Comparison of ENCODE assay signal across 1 cellular context in the genomic region with DNA sequence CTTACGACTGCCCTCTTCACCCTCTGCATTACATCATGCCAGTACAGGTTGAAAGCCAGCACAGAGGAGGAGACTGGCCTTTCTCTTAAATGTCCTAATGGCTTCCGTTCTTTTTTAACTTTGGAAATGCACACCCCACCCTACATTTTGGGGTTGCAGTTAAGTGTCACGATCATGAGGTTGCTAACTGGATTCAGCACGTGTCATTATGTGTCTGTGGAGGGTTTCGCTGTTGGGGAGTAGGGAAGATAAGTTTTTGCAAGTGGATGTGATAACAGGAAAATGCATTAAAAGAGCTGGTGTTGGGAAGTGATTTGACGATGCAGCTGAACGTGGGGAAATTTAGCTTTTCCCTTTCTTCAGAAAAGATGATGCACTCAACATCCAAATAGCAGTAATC.
TF ChIP-seq lines count a peak whose summit lies in the region.

No MANE protein-coding gene starts in this region.

TF ChIP-seq in K562, 482 proteins besides CTCF, POLR2A, EP300 and RAD21 (continued from another document):
- TF ChIP-seq, protein P1, sequence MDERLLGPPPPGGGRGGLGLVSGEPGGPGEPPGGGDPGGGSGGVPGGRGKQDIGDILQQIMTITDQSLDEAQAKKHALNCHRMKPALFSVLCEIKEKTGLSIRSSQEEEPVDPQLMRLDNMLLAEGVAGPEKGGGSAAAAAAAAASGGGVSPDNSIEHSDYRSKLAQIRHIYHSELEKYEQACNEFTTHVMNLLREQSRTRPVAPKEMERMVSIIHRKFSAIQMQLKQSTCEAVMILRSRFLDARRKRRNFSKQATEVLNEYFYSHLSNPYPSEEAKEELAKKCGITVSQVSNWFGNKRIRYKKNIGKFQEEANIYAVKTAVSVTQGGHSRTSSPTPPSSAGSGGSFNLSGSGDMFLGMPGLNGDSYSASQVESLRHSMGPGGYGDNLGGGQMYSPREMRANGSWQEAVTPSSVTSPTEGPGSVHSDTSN (CRISPR knock-in tag; IDR thresholded peaks at IDR 0.05; ENCODE audit: low read depth): no peak
- TF ChIP-seq, protein P1 (tag; conservative IDR thresholded peaks at IDR 0.05; ENCODE audit: low read depth): no peak
- TF ChIP-seq KDM1A (IDR thresholded peaks at IDR 0.05): 0 out of 4 replicates have a peak, but pooled peaks of 1 of the 2 experiments have one; percentile 22
- peak in 1 of 3 experiments; percentile 1 for TF ChIP-seq YY1 (IDR thresholded peaks at IDR 0.05; ENCODE audit: borderline replicate concordance in 1 of 3, control insufficient read depth in 1 of 3, extremely low read depth in 1 of 3, insufficient read depth in 3 of 3, insufficient read length in 1 of 3, insufficient replicate concordance in 2 of 3, low read depth in 1 of 3, low read length in 2 of 3)
- TF ChIP-seq SUPT5H (IDR thresholded peaks at IDR 0.05): no peak
- TF ChIP-seq PPARD (CRISPR knock-in tag; IDR thresholded peaks at IDR 0.05): no peak
- no peak for TF ChIP-seq MAZ (CRISPR knock-in tag; conservative IDR thresholded peaks at IDR 0.05 in 1 of 2, IDR thresholded peaks at IDR 0.05 in 1 of 2)
- no peak for TF ChIP-seq CBX3 (IDR thresholded peaks at IDR 0.05; ENCODE audit: borderline replicate concordance in 1 of 2, low read length in 2 of 2)
- 0 out of 2 replicates have a peak, but pooled peaks have one; percentile 50 for TF ChIP-seq ELF4 (CRISPR knock-in tag; IDR thresholded peaks at IDR 0.05)
- no peak for TF ChIP-seq NFXL1 (CRISPR knock-in tag; IDR thresholded peaks at IDR 0.05)
- no peak for TF ChIP-seq ZNF23 (CRISPR knock-in tag; IDR thresholded peaks at IDR 0.05)
- TF ChIP-seq PTRF (tag; IDR thresholded peaks at IDR 0.05): no peak
- TF ChIP-seq, protein P2, sequence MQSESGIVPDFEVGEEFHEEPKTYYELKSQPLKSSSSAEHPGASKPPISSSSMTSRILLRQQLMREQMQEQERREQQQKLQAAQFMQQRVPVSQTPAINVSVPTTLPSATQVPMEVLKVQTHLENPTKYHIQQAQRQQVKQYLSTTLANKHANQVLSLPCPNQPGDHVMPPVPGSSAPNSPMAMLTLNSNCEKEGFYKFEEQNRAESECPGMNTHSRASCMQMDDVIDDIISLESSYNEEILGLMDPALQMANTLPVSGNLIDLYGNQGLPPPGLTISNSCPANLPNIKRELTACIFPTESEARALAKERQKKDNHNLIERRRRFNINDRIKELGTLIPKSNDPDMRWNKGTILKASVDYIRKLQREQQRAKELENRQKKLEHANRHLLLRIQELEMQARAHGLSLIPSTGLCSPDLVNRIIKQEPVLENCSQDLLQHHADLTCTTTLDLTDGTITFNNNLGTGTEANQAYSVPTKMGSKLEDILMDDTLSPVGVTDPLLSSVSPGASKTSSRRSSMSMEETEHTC (IDR thresholded peaks at IDR 0.05): no peak
- no peak for TF ChIP-seq NELFE (IDR thresholded peaks at IDR 0.05; ENCODE audit: insufficient read depth, insufficient read length)
- TF ChIP-seq NFRKB (IDR thresholded peaks at IDR 0.05; ENCODE audit: low read depth): no peak
- no peak for TF ChIP-seq ELF2 (CRISPR knock-in tag; IDR thresholded peaks at IDR 0.05)
- peak; percentile 42; the same call in 1 of the 2 replicates for TF ChIP-seq ATF7 (IDR thresholded peaks at IDR 0.05)
- TF ChIP-seq SMAD4 (CRISPR knock-in tag; conservative IDR thresholded peaks at IDR 0.05): 0 out of 2 replicates have a peak, but pooled peaks have one; percentile 33
- TF ChIP-seq ZNF586 (CRISPR knock-in tag; conservative IDR thresholded peaks at IDR 0.05): no peak
- TF ChIP-seq, protein P3, sequence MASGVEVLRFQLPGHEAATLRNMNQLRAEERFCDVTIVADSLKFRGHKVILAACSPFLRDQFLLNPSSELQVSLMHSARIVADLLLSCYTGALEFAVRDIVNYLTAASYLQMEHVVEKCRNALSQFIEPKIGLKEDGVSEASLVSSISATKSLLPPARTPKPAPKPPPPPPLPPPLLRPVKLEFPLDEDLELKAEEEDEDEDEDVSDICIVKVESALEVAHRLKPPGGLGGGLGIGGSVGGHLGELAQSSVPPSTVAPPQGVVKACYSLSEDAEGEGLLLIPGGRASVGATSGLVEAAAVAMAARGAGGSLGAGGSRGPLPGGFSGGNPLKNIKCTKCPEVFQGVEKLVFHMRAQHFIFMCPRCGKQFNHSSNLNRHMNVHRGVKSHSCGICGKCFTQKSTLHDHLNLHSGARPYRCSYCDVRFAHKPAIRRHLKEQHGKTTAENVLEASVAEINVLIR (CRISPR knock-in tag; IDR thresholded peaks at IDR 0.05): no peak
- no peak for TF ChIP-seq SMAD2 (IDR thresholded peaks at IDR 0.05; ENCODE audit: low read depth, low read length)
- no peak for TF ChIP-seq SOX6 (IDR thresholded peaks at IDR 0.05)
- no peak for TF ChIP-seq ATF1 (CRISPR knock-in tag; IDR thresholded peaks at IDR 0.05)
- no peak for TF ChIP-seq ATF1 (tag; IDR thresholded peaks at IDR 0.05)
- TF ChIP-seq HNRNPUL1 (IDR thresholded peaks at IDR 0.05; ENCODE audit: low read length): no peak
- TF ChIP-seq ETV6 (IDR thresholded peaks at IDR 0.05; ENCODE audit: borderline replicate concordance in 1 of 2, low read depth in 2 of 2, low read length in 1 of 2): no peak
- no peak for TF ChIP-seq ETV6 (CRISPR knock-in tag; IDR thresholded peaks at IDR 0.05; ENCODE audit: borderline replicate concordance)
- no peak for TF ChIP-seq RBM39 (optimal IDR thresholded peaks at IDR 0.05; ENCODE audit: low read depth, low read length)
- no peak for TF ChIP-seq ZNF668 (CRISPR knock-in tag; IDR thresholded peaks at IDR 0.05)
- TF ChIP-seq THRAP3 (IDR thresholded peaks at IDR 0.05; ENCODE audit: borderline replicate concordance): no peak
- peak in 1 of 2 experiments; percentile 27; a peak in 1 of 4 replicates for TF ChIP-seq FOXK2 (conservative IDR thresholded peaks at IDR 0.05 in 1 of 2, IDR thresholded peaks at IDR 0.05 in 1 of 2; ENCODE audit: low read depth in 2 of 2)
- TF ChIP-seq ZNF143 (CRISPR knock-in tag; IDR thresholded peaks at IDR 0.05): no peak
- TF ChIP-seq, protein P4, sequence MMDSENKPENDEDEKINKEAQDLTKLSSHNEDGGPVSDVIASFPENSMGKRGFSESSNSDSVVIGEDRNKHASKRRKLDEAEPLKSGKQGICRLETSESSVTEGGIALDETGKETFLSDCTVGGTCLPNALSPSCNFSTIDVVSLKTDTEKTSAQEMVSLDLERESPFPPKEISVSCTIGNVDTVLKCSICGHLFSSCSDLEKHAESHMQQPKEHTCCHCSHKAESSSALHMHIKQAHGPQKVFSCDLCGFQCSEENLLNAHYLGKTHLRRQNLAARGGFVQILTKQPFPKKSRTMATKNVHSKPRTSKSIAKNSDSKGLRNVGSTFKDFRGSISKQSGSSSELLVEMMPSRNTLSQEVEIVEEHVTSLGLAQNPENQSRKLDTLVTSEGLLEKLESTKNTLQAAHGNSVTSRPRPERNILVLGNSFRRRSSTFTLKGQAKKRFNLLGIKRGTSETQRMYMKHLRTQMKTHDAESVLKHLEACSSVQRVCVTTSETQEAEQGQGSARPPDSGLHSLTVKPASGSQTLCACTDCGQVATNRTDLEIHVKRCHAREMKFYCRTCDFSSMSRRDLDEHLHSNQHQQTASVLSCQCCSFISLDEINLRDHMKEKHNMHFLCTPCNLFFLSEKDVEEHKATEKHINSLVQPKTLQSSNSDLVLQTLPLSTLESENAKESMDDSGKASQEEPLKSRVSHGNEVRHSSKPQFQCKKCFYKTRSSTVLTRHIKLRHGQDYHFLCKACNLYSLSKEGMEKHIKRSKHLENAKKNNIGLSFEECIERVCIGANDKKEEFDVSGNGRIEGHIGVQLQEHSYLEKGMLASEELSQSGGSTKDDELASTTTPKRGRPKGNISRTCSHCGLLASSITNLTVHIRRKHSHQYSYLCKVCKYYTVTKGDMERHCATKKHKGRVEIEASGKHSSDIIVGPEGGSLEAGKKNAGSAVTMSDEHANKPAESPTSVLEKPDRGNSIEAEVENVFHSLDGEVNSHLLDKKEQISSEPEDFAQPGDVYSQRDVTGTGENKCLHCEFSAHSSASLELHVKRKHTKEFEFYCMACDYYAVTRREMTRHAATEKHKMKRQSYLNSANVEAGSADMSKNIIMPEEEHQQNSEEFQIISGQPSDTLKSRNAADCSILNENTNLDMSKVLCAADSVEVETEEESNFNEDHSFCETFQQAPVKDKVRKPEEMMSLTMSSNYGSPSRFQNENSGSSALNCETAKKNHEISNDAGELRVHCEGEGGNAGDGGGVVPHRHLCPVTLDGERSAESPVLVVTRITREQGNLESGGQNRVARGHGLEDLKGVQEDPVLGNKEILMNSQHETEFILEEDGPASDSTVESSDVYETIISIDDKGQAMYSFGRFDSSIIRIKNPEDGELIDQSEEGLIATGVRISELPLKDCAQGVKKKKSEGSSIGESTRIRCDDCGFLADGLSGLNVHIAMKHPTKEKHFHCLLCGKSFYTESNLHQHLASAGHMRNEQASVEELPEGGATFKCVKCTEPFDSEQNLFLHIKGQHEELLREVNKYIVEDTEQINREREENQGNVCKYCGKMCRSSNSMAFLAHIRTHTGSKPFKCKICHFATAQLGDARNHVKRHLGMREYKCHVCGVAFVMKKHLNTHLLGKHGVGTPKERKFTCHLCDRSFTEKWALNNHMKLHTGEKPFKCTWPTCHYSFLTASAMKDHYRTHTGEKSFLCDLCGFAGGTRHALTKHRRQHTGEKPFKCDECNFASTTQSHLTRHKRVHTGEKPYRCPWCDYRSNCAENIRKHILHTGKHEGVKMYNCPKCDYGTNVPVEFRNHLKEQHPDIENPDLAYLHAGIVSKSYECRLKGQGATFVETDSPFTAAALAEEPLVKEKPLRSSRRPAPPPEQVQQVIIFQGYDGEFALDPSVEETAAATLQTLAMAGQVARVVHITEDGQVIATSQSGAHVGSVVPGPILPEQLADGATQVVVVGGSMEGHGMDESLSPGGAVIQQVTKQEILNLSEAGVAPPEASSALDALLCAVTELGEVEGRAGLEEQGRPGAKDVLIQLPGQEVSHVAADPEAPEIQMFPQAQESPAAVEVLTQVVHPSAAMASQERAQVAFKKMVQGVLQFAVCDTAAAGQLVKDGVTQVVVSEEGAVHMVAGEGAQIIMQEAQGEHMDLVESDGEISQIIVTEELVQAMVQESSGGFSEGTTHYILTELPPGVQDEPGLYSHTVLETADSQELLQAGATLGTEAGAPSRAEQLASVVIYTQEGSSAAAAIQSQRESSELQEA (IDR thresholded peaks at IDR 0.05; ENCODE audit: low read depth): no peak
- TF ChIP-seq SPI1 (IDR thresholded peaks at IDR 0.05; ENCODE audit: borderline replicate concordance, low read depth, low read length): no peak
- TF ChIP-seq POLR2H (tag; IDR thresholded peaks at IDR 0.05; ENCODE audit: low read depth): no peak
- TF ChIP-seq CEBPB (tag; IDR thresholded peaks at IDR 0.05): no peak
- TF ChIP-seq POLR2B (IDR thresholded peaks at IDR 0.05; ENCODE audit: low read depth, partially characterized antibody): no peak
- TF ChIP-seq L3MBTL2 (IDR thresholded peaks at IDR 0.05): peak; percentile 47
